1 cellular context compared by ENCODE assay signal in the genomic region with DNA sequence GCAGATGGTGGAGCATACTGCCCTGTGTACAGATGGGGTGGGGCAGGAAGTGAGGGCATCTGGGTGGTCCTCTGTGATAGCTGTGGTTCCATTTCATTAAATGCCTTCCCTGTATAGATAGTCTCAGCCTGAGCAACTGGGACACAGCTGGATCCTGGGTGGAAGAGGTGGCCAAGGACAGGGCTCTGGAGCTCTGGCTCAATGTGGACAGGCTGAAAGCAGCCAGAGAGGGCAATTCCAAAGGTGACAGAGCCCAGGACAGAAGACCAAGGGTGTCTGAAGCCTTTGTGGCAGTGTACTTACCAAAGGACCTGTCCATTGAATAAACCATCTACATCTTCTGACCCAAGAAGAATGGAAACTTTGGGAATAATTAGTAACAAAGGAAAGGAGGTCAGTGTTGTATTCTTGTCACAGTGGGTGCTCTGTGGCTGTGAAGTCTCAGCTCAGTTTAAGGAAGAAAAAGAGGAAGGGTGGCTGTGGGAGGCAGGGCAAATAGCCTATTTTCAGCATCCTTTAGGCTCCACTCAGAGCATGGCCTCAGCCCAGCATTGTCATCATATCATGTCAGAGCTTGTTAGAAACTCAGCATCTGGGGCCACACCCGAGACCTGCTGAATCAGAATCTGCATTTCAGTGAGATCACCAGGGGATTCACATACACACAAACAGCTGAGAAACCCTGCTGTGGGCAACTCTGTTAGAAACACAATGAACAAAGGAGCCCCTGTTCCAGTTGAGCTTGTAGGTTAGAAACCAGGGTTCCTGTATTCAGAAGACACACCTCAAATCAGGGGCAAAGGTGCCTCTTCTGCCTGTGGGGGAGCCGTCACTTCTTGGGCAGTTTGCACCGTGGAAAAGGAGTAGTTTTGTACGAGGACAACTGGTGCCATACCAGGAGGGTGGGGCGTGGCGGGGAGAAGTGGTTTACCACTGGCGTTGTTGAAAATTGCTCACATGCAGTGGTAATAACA.
TF ChIP-seq lines count a peak whose summit lies in the region.

No MANE protein-coding gene starts in this region.

TF ChIP-seq in HCT116, 20 proteins besides CTCF, POLR2A, EP300 and RAD21 (continued from another document):
- TF ChIP-seq REST (IDR thresholded peaks at IDR 0.05; ENCODE audit: low read depth) (no peak), EZH2phosphoT487 (IDR thresholded peaks at IDR 0.05; ENCODE audit: borderline replicate concordance) (no peak), CBX3 (IDR thresholded peaks at IDR 0.05; ENCODE audit: low read depth) (no peak), ELF1 (IDR thresholded peaks at IDR 0.05; ENCODE audit: borderline replicate concordance, low read depth) (no peak), YY1 (IDR thresholded peaks at IDR 0.05; ENCODE audit: extremely low read depth, insufficient replicate concordance, low read depth, low read length) (no peak), FOSL1 (IDR thresholded peaks at IDR 0.05; ENCODE audit: low read depth) (no peak), TCF7L2 (IDR thresholded peaks at IDR 0.05; ENCODE audit: borderline replicate concordance, extremely low read depth, insufficient read depth, insufficient read length) (no peak), SIN3A (IDR thresholded peaks at IDR 0.05; ENCODE audit: low read depth) (no peak)
